Comparison of ENCODE assay signal across 17 cellular contexts in the genomic region with DNA sequence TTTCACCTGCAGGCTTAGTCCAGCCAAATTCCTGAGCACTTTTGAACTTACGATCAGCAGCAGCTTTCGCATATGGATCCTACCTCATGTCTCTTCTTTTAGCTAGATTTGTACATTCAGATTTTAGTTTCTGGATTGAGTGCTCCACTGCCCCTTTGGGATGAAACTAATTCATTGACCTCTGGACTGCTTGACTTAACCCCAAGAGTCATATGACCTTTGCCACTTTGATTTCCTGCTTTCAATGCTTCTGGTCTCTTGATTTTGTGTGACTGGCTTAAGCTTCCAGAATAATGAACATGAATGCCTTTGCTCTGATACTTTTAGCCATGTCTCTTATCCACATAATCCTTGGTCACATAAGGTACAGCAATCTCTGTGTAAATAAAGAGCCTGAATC.
DNase-seq lines count a peak whose midpoint lies in the region; ATAC-seq and TF ChIP-seq lines count a peak whose summit lies in the region.
"Had no signal": no experiment of that assay in that cellular context is flagged by ENCODE, and none has a peak within 500 bp of the region (broad histone marks: within the 10 kb centered on the region; RNA-seq: fewer than 3 reads in every experiment).

No MANE protein-coding gene starts in this region.

- H3K27ac Mint-ChIP-seq in nephron: peak overlapping the region; percentile 30 to 52 (median 42)
- no peak overlapping the region for H3K27ac Mint-ChIP-seq in activated naive CD4-positive, alpha-beta T cell treated with anti-CD3 and anti-CD28 coated beads for 36 hours
- H3K27ac Mint-ChIP-seq: CD14-positive monocyte; CD4-positive, alpha-beta memory T cell; GM23338 had no signal

- no peaks in the 10 kb centered on the region for H3K9me3 ChIP-seq in lower lobe of right lung
- H3K9me3 ChIP-seq: BLaER1 had no signal

- H3K4me3 Mint-ChIP-seq in nephron: no peak overlapping the region
- H3K4me3 Mint-ChIP-seq in activated naive CD4-positive, alpha-beta T cell treated with anti-CD3 and anti-CD28 coated beads for 36 hours: no peak overlapping the region
- H3K4me3 Mint-ChIP-seq: CD14-positive monocyte; CD4-positive, alpha-beta memory T cell; GM23338 had no signal

- no peaks in the 10 kb centered on the region for H3K27me3 ChIP-seq in lower lobe of right lung (ENCODE audit: low read depth)
- H3K27me3 ChIP-seq: BLaER1 had no signal

- TF ChIP-seq CTCF in nephron (IDR thresholded peaks at IDR 0.05; ENCODE audit: unreplicated experiment in 3 of 3) (no peak), lower lobe of right lung (IDR thresholded peaks at IDR 0.05) (no peak)

- H3K9me3 Mint-ChIP-seq in nephron: no peaks in the 10 kb centered on the region
- H3K9me3 Mint-ChIP-seq in activated naive CD4-positive, alpha-beta T cell treated with anti-CD3 and anti-CD28 coated beads for 36 hours: peaks cover 3% of the 10 kb centered on the region
- H3K9me3 Mint-ChIP-seq: GM23338 had no signal

- peaks cover 18% of the 10 kb centered on the region for H3K4me1 Mint-ChIP-seq in nephron
- no peaks in the 10 kb centered on the region for H3K4me1 Mint-ChIP-seq in activated naive CD4-positive, alpha-beta T cell treated with anti-CD3 and anti-CD28 coated beads for 36 hours (ENCODE audit: low read depth)
- H3K4me1 Mint-ChIP-seq: CD14-positive monocyte; CD4-positive, alpha-beta memory T cell; GM23338 had no signal

- ATAC-seq in esophagus mucosa (peak; percentile 32), lower lobe of right lung (no peak)
- ATAC-seq: GM23338 had no signal

- H3K27me3 Mint-ChIP-seq in nephron (ENCODE audit: low read depth): peaks cover 4% of the 10 kb centered on the region
- no peaks in the 10 kb centered on the region for H3K27me3 Mint-ChIP-seq in activated naive CD4-positive, alpha-beta T cell treated with anti-CD3 and anti-CD28 coated beads for 36 hours (ENCODE audit: low read depth)
- H3K27me3 Mint-ChIP-seq: CD4-positive, alpha-beta memory T cell had no signal

- no peak overlapping the region for H3K4me3 ChIP-seq in lower lobe of right lung
- H3K4me3 ChIP-seq: BLaER1, GM23338 had no signal

- no peaks in the 10 kb centered on the region for H3K4me1 ChIP-seq in lower lobe of right lung
- H3K4me1 ChIP-seq: BLaER1 had no signal

- H3K36me3 Mint-ChIP-seq in nephron (ENCODE audit: low read depth): no peaks in the 10 kb centered on the region
- no peaks in the 10 kb centered on the region for H3K36me3 Mint-ChIP-seq in activated naive CD4-positive, alpha-beta T cell treated with anti-CD3 and anti-CD28 coated beads for 36 hours (ENCODE audit: low read depth)
- H3K36me3 Mint-ChIP-seq: CD14-positive monocyte; CD4-positive, alpha-beta memory T cell had no signal

- intact Hi-C loops in activated naive CD4-positive, alpha-beta T cell treated with anti-CD3 and anti-CD28 coated beads for 36 hours (cut with micrococcal nuclease): no loop called here
- intact Hi-C loops in lower lobe of right lung (cut with DNase I): no loop called here

- peak; percentile 2 for DNase-seq in NCI-H82 (lab: John Stamatoyannopoulos, UW)
- no peak for DNase-seq in NCI-H82 treated with DMSO at 0.1 percent for 48 hours (lab: John Stamatoyannopoulos, UW; ENCODE audit: unreplicated experiment)
- no peak for DNase-seq in activated naive CD4-positive, alpha-beta T cell treated with anti-CD3 and anti-CD28 coated beads for 36 hours
- DNase-seq in NCI-H1105 treated with DMSO at 0.1 percent for 48 hours (lab: John Stamatoyannopoulos, UW): no peak
- DNase-seq in lower lobe of right lung: no peak
- DNase-seq: 8988T; Calu3; CD4-positive, alpha-beta memory T cell; DMS79; GDM1; HCEC 1CT had no signal

- CTCF ChIA-PET in activated naive CD4-positive, alpha-beta T cell treated with anti-CD3 and anti-CD28 coated beads for 36 hours (lab: Charles Lee): no interaction called here

- H3K36me3 ChIP-seq in lower lobe of right lung: no peaks in the 10 kb centered on the region
- H3K36me3 ChIP-seq: BLaER1 had no signal

- no peak overlapping the region for H3K27ac ChIP-seq in lower lobe of right lung
- H3K27ac ChIP-seq: BLaER1, HL-60 had no signal
